14 cellular contexts compared by ENCODE assay signal in the genomic region with DNA sequence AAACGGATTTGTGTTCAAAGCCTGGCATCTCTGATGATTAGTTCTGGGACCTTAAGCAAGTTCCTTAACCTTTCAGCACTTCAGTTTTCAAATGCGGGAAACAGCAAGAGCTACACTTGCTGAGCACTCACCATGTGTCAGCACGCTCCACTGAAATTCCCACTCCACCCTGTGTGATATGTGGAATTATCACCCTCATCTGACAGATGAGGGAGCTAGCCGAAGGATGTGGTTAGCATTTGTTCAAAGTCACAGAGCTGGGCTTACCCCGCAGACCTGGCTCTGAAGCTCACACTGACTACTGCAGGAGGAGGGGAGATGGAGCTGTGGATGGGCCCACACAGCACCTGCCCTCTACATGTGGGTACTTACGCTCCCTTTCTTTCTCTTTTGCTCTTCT. TPM values are rescaled to one million over a fixed set of nuclear protein-coding genes. Genes with fewer than 3 reads are reported as not detected.
DNase-seq lines count a peak whose midpoint lies in the region; ATAC-seq lines count a peak whose summit lies in the region.
"Had no signal": no experiment of that assay in that cellular context is flagged by ENCODE, and none has a peak within 500 bp of the region (broad histone marks: within the 10 kb centered on the region; RNA-seq: fewer than 3 reads in every experiment).

No MANE protein-coding gene starts in this region.

- peaks cover 2% of the 10 kb centered on the region; the same call in 1 of the 2 replicates for H3K27me3 ChIP-seq in H7 (ENCODE audit: control insufficient read depth, insufficient read depth, low read length)
- H3K27me3 ChIP-seq: body of pancreas, MG63 had no signal

- H3K36me3 Mint-ChIP-seq in activated CD4-positive, alpha-beta T cell treated with anti-CD3 and anti-CD28 coated beads, Interleukin-2, amount 10 ng/mL, durations not matched to agents 7 days and 5 days (ENCODE audit: low read depth) = peaks cover 68% of the 10 kb centered on the region
- peaks cover 56% of the 10 kb centered on the region for H3K36me3 Mint-ChIP-seq in activated CD4-positive, alpha-beta memory T cell treated with anti-CD3 and anti-CD28 coated beads for 36 hours
- H3K36me3 Mint-ChIP-seq in activated naive CD8-positive, alpha-beta T cell treated with anti-CD3 and anti-CD28 coated beads, Interleukin-2, amount 10 ng/mL, durations not matched to agents 7 days and 5 days = peaks cover 36% of the 10 kb centered on the region
- H3K36me3 Mint-ChIP-seq in stimulated activated effector memory CD8-positive, alpha-beta T cell treated with anti-CD3 and anti-CD28 coated beads, Interleukin-12 subunit alpha, Interleukin-12 subunit beta, amount 100 ng/mL, for 72 hours = peaks cover 100% of the 10 kb centered on the region

- peak; percentile 59 for ATAC-seq in activated naive CD8-positive, alpha-beta T cell treated with anti-CD3 and anti-CD28 coated beads, Interleukin-2, amount 10 ng/mL, durations not matched to agents 7 days and 5 days (ENCODE audit: low read depth)
- ATAC-seq in stimulated activated effector memory CD8-positive, alpha-beta T cell treated with anti-CD3 and anti-CD28 coated beads, Interleukin-12 subunit alpha, Interleukin-12 subunit beta, amount 100 ng/mL, for 72 hours = no peak
- ATAC-seq: A549, body of pancreas, left colon had no signal

- intact Hi-C loops in activated CD4-positive, alpha-beta memory T cell treated with anti-CD3 and anti-CD28 coated beads for 36 hours (cut with micrococcal nuclease) = loop anchor here (5.0 to 10.0 kb wide), 5 partner anchors 104 to 1002 kb away; no protein-coding TSS in a partner anchor

- peak; percentile 66 for DNase-seq in activated CD4-positive, alpha-beta T cell treated with anti-CD3 and anti-CD28 coated beads, Interleukin-2, amount 10 ng/mL, durations not matched to agents 7 days and 5 days
- DNase-seq in activated CD4-positive, alpha-beta T cell treated with anti-CD3 and anti-CD28 coated beads, Interleukin-2, amount 50 U/mL, for 1 hour = no peak
- peak; percentile 57 for DNase-seq in activated CD4-positive, alpha-beta memory T cell treated with anti-CD3 and anti-CD28 coated beads for 36 hours
- peak; percentile 47 for DNase-seq in activated naive CD8-positive, alpha-beta T cell treated with anti-CD3 and anti-CD28 coated beads, Interleukin-2, amount 10 ng/mL, durations not matched to agents 7 days and 5 days
- peak in 1 of 2 donors; percentile 62 for DNase-seq in stimulated activated effector memory CD8-positive, alpha-beta T cell treated with anti-CD3 and anti-CD28 coated beads, Interleukin-12 subunit alpha, Interleukin-12 subunit beta, amount 100 ng/mL, for 72 hours (ENCODE audit: low spot score in 2 of 2)
- DNase-seq in NCI-H446 (lab: John Stamatoyannopoulos, UW) (no peak), H7 (no peak)
- no peak for DNase-seq in activated CD4-positive, CD25-positive, alpha-beta regulatory T cell (lab: John Stamatoyannopoulos, UW)
- DNase-seq: body of pancreas, hippocampal formation, left colon, MG63 had no signal

- no peaks in the 10 kb centered on the region for H3K27me3 Mint-ChIP-seq in activated CD4-positive, alpha-beta T cell treated with anti-CD3 and anti-CD28 coated beads, Interleukin-2, amount 10 ng/mL, durations not matched to agents 7 days and 5 days
- H3K27me3 Mint-ChIP-seq in activated CD4-positive, alpha-beta memory T cell treated with anti-CD3 and anti-CD28 coated beads for 36 hours = no peaks in the 10 kb centered on the region
- H3K27me3 Mint-ChIP-seq in activated naive CD8-positive, alpha-beta T cell treated with anti-CD3 and anti-CD28 coated beads, Interleukin-2, amount 10 ng/mL, durations not matched to agents 7 days and 5 days = no peaks in the 10 kb centered on the region

- no peaks in the 10 kb centered on the region for H3K36me3 ChIP-seq in H7 (replicated peaks; ENCODE audit: control insufficient read depth, insufficient read depth, low read length)
- H3K36me3 ChIP-seq: MG63 had no signal

- H3K9me3 Mint-ChIP-seq in activated CD4-positive, alpha-beta T cell treated with anti-CD3 and anti-CD28 coated beads, Interleukin-2, amount 10 ng/mL, durations not matched to agents 7 days and 5 days = no peaks in the 10 kb centered on the region
- no peaks in the 10 kb centered on the region for H3K9me3 Mint-ChIP-seq in activated CD4-positive, alpha-beta memory T cell treated with anti-CD3 and anti-CD28 coated beads for 36 hours
- no peaks in the 10 kb centered on the region for H3K9me3 Mint-ChIP-seq in activated naive CD8-positive, alpha-beta T cell treated with anti-CD3 and anti-CD28 coated beads, Interleukin-2, amount 10 ng/mL, durations not matched to agents 7 days and 5 days
- H3K9me3 Mint-ChIP-seq in stimulated activated effector memory CD8-positive, alpha-beta T cell treated with anti-CD3 and anti-CD28 coated beads, Interleukin-12 subunit alpha, Interleukin-12 subunit beta, amount 100 ng/mL, for 72 hours = no peaks in the 10 kb centered on the region

- POLR2A ChIA-PET in activated CD4-positive, alpha-beta T cell treated with anti-CD3 and anti-CD28 coated beads, Interleukin-2, amount 10 ng/mL, durations not matched to agents 7 days and 5 days (lab: Charles Lee) = interaction anchor here (0.6 to 1.5 kb wide), 3 partner anchors 92 to 116 kb away, joined by 3 to 4 read pairs (median 3); no protein-coding TSS in a partner anchor
- POLR2A ChIA-PET in activated CD4-positive, alpha-beta memory T cell treated with anti-CD3 and anti-CD28 coated beads for 36 hours (lab: Charles Lee) = interaction anchor here (0.7 to 2.6 kb wide), 5 partner anchors 18 to 348 kb away, joined by 3 to 11 read pairs (median 3); a partner anchor contains a TSS
- POLR2A ChIA-PET in activated naive CD8-positive, alpha-beta T cell treated with anti-CD3 and anti-CD28 coated beads, Interleukin-2, amount 10 ng/mL, durations not matched to agents 7 days and 5 days (lab: Charles Lee) = interaction anchor here (1.2 to 1.8 kb wide), 4 partner anchors 10 to 93 kb away, joined by 3 to 11 read pairs (median 6); a partner anchor contains a TSS

- no peak overlapping the region for H3K4me3 ChIP-seq in H7 (ENCODE audit: insufficient read depth, low read depth, low read length)
- H3K4me3 ChIP-seq: A549, body of pancreas, MG63 had no signal

- CTCF ChIA-PET in activated CD4-positive, alpha-beta T cell treated with anti-CD3 and anti-CD28 coated beads, Interleukin-2, amount 10 ng/mL, durations not matched to agents 7 days and 5 days (lab: Charles Lee) = interaction anchor here (0.6 to 1.8 kb wide), 11 partner anchors 8 to 123 kb away, joined by 3 to 8 read pairs (median 4); no protein-coding TSS in a partner anchor
- CTCF ChIA-PET in activated CD4-positive, alpha-beta memory T cell treated with anti-CD3 and anti-CD28 coated beads for 36 hours (lab: Charles Lee) = interaction anchor here (1.0 to 1.6 kb wide), 4 partner anchors 13 to 124 kb away, joined by 3 to 4 read pairs (median 3); no protein-coding TSS in a partner anchor

- peaks cover 90% of the 10 kb centered on the region for H3K4me1 Mint-ChIP-seq in activated CD4-positive, alpha-beta T cell treated with anti-CD3 and anti-CD28 coated beads, Interleukin-2, amount 10 ng/mL, durations not matched to agents 7 days and 5 days
- H3K4me1 Mint-ChIP-seq in activated CD4-positive, alpha-beta memory T cell treated with anti-CD3 and anti-CD28 coated beads for 36 hours (ENCODE audit: low read depth) = peaks cover 92% of the 10 kb centered on the region
- H3K4me1 Mint-ChIP-seq in activated naive CD8-positive, alpha-beta T cell treated with anti-CD3 and anti-CD28 coated beads, Interleukin-2, amount 10 ng/mL, durations not matched to agents 7 days and 5 days = peaks cover 81% of the 10 kb centered on the region
- peaks cover 83% of the 10 kb centered on the region for H3K4me1 Mint-ChIP-seq in stimulated activated effector memory CD8-positive, alpha-beta T cell treated with anti-CD3 and anti-CD28 coated beads, Interleukin-12 subunit alpha, Interleukin-12 subunit beta, amount 100 ng/mL, for 72 hours

- peak overlapping the region; percentile 89 for H3K27ac Mint-ChIP-seq in activated CD4-positive, alpha-beta T cell treated with anti-CD3 and anti-CD28 coated beads, Interleukin-2, amount 10 ng/mL, durations not matched to agents 7 days and 5 days
- peak overlapping the region; percentile 82 for H3K27ac Mint-ChIP-seq in activated CD4-positive, alpha-beta memory T cell treated with anti-CD3 and anti-CD28 coated beads for 36 hours
- peak overlapping the region; percentile 85 for H3K27ac Mint-ChIP-seq in activated naive CD8-positive, alpha-beta T cell treated with anti-CD3 and anti-CD28 coated beads, Interleukin-2, amount 10 ng/mL, durations not matched to agents 7 days and 5 days
- peak overlapping the region; percentile 94 for H3K27ac Mint-ChIP-seq in stimulated activated effector memory CD8-positive, alpha-beta T cell treated with anti-CD3 and anti-CD28 coated beads, Interleukin-12 subunit alpha, Interleukin-12 subunit beta, amount 100 ng/mL, for 72 hours

- H3K4me3 Mint-ChIP-seq in activated CD4-positive, alpha-beta T cell treated with anti-CD3 and anti-CD28 coated beads, Interleukin-2, amount 10 ng/mL, durations not matched to agents 7 days and 5 days = peak overlapping the region; percentile 55
- H3K4me3 Mint-ChIP-seq in activated CD4-positive, alpha-beta memory T cell treated with anti-CD3 and anti-CD28 coated beads for 36 hours = peak overlapping the region; percentile 20
- peak overlapping the region; percentile 80 for H3K4me3 Mint-ChIP-seq in activated naive CD8-positive, alpha-beta T cell treated with anti-CD3 and anti-CD28 coated beads, Interleukin-2, amount 10 ng/mL, durations not matched to agents 7 days and 5 days
- H3K4me3 Mint-ChIP-seq in stimulated activated effector memory CD8-positive, alpha-beta T cell treated with anti-CD3 and anti-CD28 coated beads, Interleukin-12 subunit alpha, Interleukin-12 subunit beta, amount 100 ng/mL, for 72 hours = peak overlapping the region; percentile 66

RNA-seq across cellular contexts. Expression of a gene that starts 29.1 kb away (rescaled TPM):
- total RNA-seq in activated CD4-positive, alpha-beta T cell treated with anti-CD3 and anti-CD28 coated beads, Interleukin-2, amount 10 ng/mL, durations not matched to agents 7 days and 5 days = 10 to 100 TPM; 29.3 to 31.8 TPM
- total RNA-seq in activated CD4-positive, alpha-beta memory T cell treated with anti-CD3 and anti-CD28 coated beads for 36 hours = 10 to 100 TPM; 86.9 to 90.7 TPM
- 10 to 100 TPM; 14.5 to 15.2 TPM for total RNA-seq in activated naive CD8-positive, alpha-beta T cell treated with anti-CD3 and anti-CD28 coated beads, Interleukin-2, amount 10 ng/mL, durations not matched to agents 7 days and 5 days
- 0.45 and 1.4 TPM in 2 replicates for total RNA-seq in H7 (2014; rRNA removed; shearing (Covaris generic))
- total RNA-seq: pulmonary artery endothelial cell had no signal

Comparison
In these comparisons a context has a peak if more than half of its experiments do, and no peak if none do; other contexts are left out.
1. DNase-seq: peak in activated CD4-positive, alpha-beta T cell treated with anti-CD3 and anti-CD28 coated beads, Interleukin-2, amount 10 ng/mL, durations not matched to agents 7 days and 5 days (single experiment), activated CD4-positive, alpha-beta memory T cell treated with anti-CD3 and anti-CD28 coated beads for 36 hours (single experiment) and activated naive CD8-positive, alpha-beta T cell treated with anti-CD3 and anti-CD28 coated beads, Interleukin-2, amount 10 ng/mL, durations not matched to agents 7 days and 5 days (single experiment); none in activated CD4-positive, alpha-beta T cell treated with anti-CD3 and anti-CD28 coated beads, Interleukin-2, amount 50 U/mL, for 1 hour (single experiment), NCI-H446 (0 of 2), H7 (single experiment) and activated CD4-positive, CD25-positive, alpha-beta regulatory T cell (0 of 4).
2. H3K4me3 Mint-ChIP-seq: peak in every context shown above with its lines; median percentile 80 in activated naive CD8-positive, alpha-beta T cell treated with anti-CD3 and anti-CD28 coated beads, Interleukin-2, amount 10 ng/mL, durations not matched to agents 7 days and 5 days; 66 in stimulated activated effector memory CD8-positive, alpha-beta T cell treated with anti-CD3 and anti-CD28 coated beads, Interleukin-12 subunit alpha, Interleukin-12 subunit beta, amount 100 ng/mL, for 72 hours; 55 in activated CD4-positive, alpha-beta T cell treated with anti-CD3 and anti-CD28 coated beads, Interleukin-2, amount 10 ng/mL, durations not matched to agents 7 days and 5 days; 20 in activated CD4-positive, alpha-beta memory T cell treated with anti-CD3 and anti-CD28 coated beads for 36 hours.
3. Peak in every context shown above with its lines, with median percentiles within 50 percentile points of each other: H3K27ac Mint-ChIP-seq.